In genomic region chr12:64729909-64730584, GRCh38 we compare ENCODE assay signal across 1 cellular context.
TF ChIP-seq lines count a peak whose summit lies in the region.

No MANE protein-coding gene starts in this region.

TF ChIP-seq in GM12878, 131 proteins besides CTCF, POLR2A, EP300 and RAD21 (continued from another document):
- no peak for TF ChIP-seq IRF3 (IDR thresholded peaks at IDR 0.05)
- no peak for TF ChIP-seq CREM (IDR thresholded peaks at IDR 0.05; ENCODE audit: low read depth)
- TF ChIP-seq CHD4 (IDR thresholded peaks at IDR 0.05): no peak
- peak; percentile 27; the same call in 1 of the 2 replicates for TF ChIP-seq TAF1 (IDR thresholded peaks at IDR 0.05; ENCODE audit: borderline replicate concordance, low read depth, low read length)
- no peak for TF ChIP-seq SIN3A (IDR thresholded peaks at IDR 0.05; ENCODE audit: low read depth, low read length)
- TF ChIP-seq ZBTB33 (IDR thresholded peaks at IDR 0.05): no peak
- TF ChIP-seq ZNF24 (IDR thresholded peaks at IDR 0.05): peak; percentile 87
- no peak for TF ChIP-seq LARP7 (IDR thresholded peaks at IDR 0.05)
- peak; percentile 17; the same call in 1 of the 2 replicates for TF ChIP-seq PKNOX1 (IDR thresholded peaks at IDR 0.05)
- peak; percentile 57 to 59; a peak in 2 of 4 replicates for TF ChIP-seq IKZF2 (IDR thresholded peaks at IDR 0.05)
- no peak for TF ChIP-seq CBX3 (IDR thresholded peaks at IDR 0.05; ENCODE audit: borderline replicate concordance, low read depth)
- TF ChIP-seq TARDBP (IDR thresholded peaks at IDR 0.05; ENCODE audit: borderline replicate concordance): no peak
- peak; percentile 91 for TF ChIP-seq SPI1 (IDR thresholded peaks at IDR 0.05; ENCODE audit: borderline replicate concordance, insufficient read depth, low read depth, low read length)
- TF ChIP-seq ZZZ3 (IDR thresholded peaks at IDR 0.05; ENCODE audit: control insufficient read depth, insufficient read length, low read depth): no peak
- TF ChIP-seq DPF2 (IDR thresholded peaks at IDR 0.05): 0 out of 2 replicates have a peak, but pooled peaks have one; percentile 39
- no peak for TF ChIP-seq EGR1 (IDR thresholded peaks at IDR 0.05; ENCODE audit: borderline replicate concordance in 1 of 2, low read depth in 2 of 2, low read length in 2 of 2)
- no peak for TF ChIP-seq RELB (IDR thresholded peaks at IDR 0.05; ENCODE audit: low read depth)
- peak; percentile 80 for TF ChIP-seq ZNF384 (IDR thresholded peaks at IDR 0.05; ENCODE audit: borderline replicate concordance, low read depth, low read length)
